ENCODE assay signal across 18 cellular contexts in genomic region chr10:6064119-6064518, GRCh38. TPM values are rescaled to one million over a fixed set of nuclear protein-coding genes. Genes with fewer than 3 reads are reported as not detected.
DNase-seq lines count a peak whose midpoint lies in the region; ATAC-seq and TF ChIP-seq lines count a peak whose summit lies in the region.
"Had no signal": no experiment of that assay in that cellular context is flagged by ENCODE, and none has a peak within 500 bp of the region (broad histone marks: within the 10 kb centered on the region; RNA-seq: fewer than 3 reads in every experiment).

No MANE protein-coding gene starts in this region.

- H3K4me1 Mint-ChIP-seq in activated T-cell treated with anti-CD3 and anti-CD28 coated beads, Interleukin-2, amount 50 U/mL, for 4 hours (ENCODE audit: low read depth), result peaks cover 53% of the 10 kb centered on the region
- H3K4me1 Mint-ChIP-seq in CD4-positive, alpha-beta T cell (ENCODE audit: low read depth), result peaks cover 76% of the 10 kb centered on the region
- H3K4me1 Mint-ChIP-seq in T-helper 17 cell, result peaks cover 57% of the 10 kb centered on the region

- no peaks in the 10 kb centered on the region for H3K27me3 ChIP-seq in CD4-positive, alpha-beta T cell (ENCODE audit: control insufficient read depth, insufficient read depth, low read length)

- peak; percentile 18 for DNase-seq in activated T-cell treated with anti-CD3 and anti-CD28 coated beads, Interleukin-2, amount 50 U/mL, for 48 hours
- no peak for DNase-seq in activated T-cell treated with anti-CD3 and anti-CD28 coated beads, Interleukin-2, amount 50 U/mL, for 4 hours
- DNase-seq in CD4-positive, alpha-beta T cell, result no peak
- DNase-seq in T-helper 17 cell, result no peak
- peak; percentile 16 for DNase-seq in islet precursor cell
- no peak for DNase-seq in NCI-H2081 treated with DMSO at 0.1 percent for 48 hours (lab: John Stamatoyannopoulos, UW)
- no peak for DNase-seq in A172 (ENCODE audit: low spot score)
- DNase-seq: BE2C, H7, MG63, NCI-H1092, NCI-H146, NCI-H510A treated with DMSO at 0.1 percent for 48 hours had no signal

- peaks cover 15% of the 10 kb centered on the region for H3K36me3 Mint-ChIP-seq in activated T-cell treated with anti-CD3 and anti-CD28 coated beads, Interleukin-2, amount 50 U/mL, for 4 hours (ENCODE audit: insufficient read depth)
- H3K36me3 Mint-ChIP-seq in CD4-positive, alpha-beta T cell (ENCODE audit: low read depth), result no peaks in the 10 kb centered on the region
- no peaks in the 10 kb centered on the region for H3K36me3 Mint-ChIP-seq in T-helper 17 cell (ENCODE audit: low read depth)
- H3K36me3 Mint-ChIP-seq: CD8-positive, alpha-beta T cell had no signal

- intact Hi-C loops in CD4-positive, alpha-beta T cell (cut with DNase I, micrococcal nuclease), result loop anchor here in 1 of 2 experiments (2.0 kb wide), 1 partner anchor 17 kb away; no protein-coding TSS in a partner anchor

- H3K4me3 Mint-ChIP-seq in activated T-cell treated with anti-CD3 and anti-CD28 coated beads, Interleukin-2, amount 50 U/mL, for 4 hours, result no peak overlapping the region
- H3K4me3 Mint-ChIP-seq in CD4-positive, alpha-beta T cell, result peak overlapping the region; percentile 13
- H3K4me3 Mint-ChIP-seq in T-helper 17 cell, result no peak overlapping the region
- H3K4me3 Mint-ChIP-seq: CD8-positive, alpha-beta T cell had no signal

- ATAC-seq in activated T-cell treated with anti-CD3 and anti-CD28 coated beads, Interleukin-2, amount 50 U/mL, for 4 hours, result no peak
- ATAC-seq in CD4-positive, alpha-beta T cell (ENCODE audit: poor library complexity), result no peak
- ATAC-seq in T-helper 17 cell (no peak), HG03521 (IDR thresholded peaks at IDR 0.05; ENCODE audit: unreplicated experiment) (no peak)
- ATAC-seq: CD8-positive, alpha-beta T cell; Panc1; Right ventricle myocardium inferior had no signal

- no peak for TF ChIP-seq CTCF in CD4-positive, alpha-beta T cell (IDR thresholded peaks at IDR 0.05)

- CTCF ChIA-PET in CD4-positive, alpha-beta T cell (lab: Charles Lee), result interaction anchor here (3.7 to 3.8 kb wide), 2 partner anchors 12 to 22 kb away, joined by 22 to 24 read pairs; no protein-coding TSS in a partner anchor

- no peaks in the 10 kb centered on the region for H3K9me3 ChIP-seq in CD4-positive, alpha-beta T cell (ENCODE audit: control insufficient read depth, low read length)
- peaks cover 9% of the 10 kb centered on the region for H3K9me3 ChIP-seq in T-helper 17 cell (ENCODE audit: control insufficient read depth, low read length, poor library complexity, severe bottlenecking)
- H3K9me3 ChIP-seq: BE2C, MG63 had no signal

- H3K27ac ChIP-seq in CD4-positive, alpha-beta T cell (ENCODE audit: low read depth, low read length), result no peak overlapping the region

- H3K27ac Mint-ChIP-seq in CD4-positive, alpha-beta T cell, result no peak overlapping the region
- H3K27ac Mint-ChIP-seq in T-helper 17 cell, result peak overlapping the region; percentile 96
- H3K27ac Mint-ChIP-seq: CD8-positive, alpha-beta T cell had no signal

- POLR2A ChIA-PET in CD4-positive, alpha-beta T cell (lab: Charles Lee), result interaction anchor here (1.8 to 3.7 kb wide), 2 partner anchors 12 to 20 kb away, joined by 5 to 26 read pairs; no protein-coding TSS in a partner anchor

- H3K27me3 Mint-ChIP-seq in activated T-cell treated with anti-CD3 and anti-CD28 coated beads, Interleukin-2, amount 50 U/mL, for 4 hours (ENCODE audit: low read depth), result no peaks in the 10 kb centered on the region
- H3K27me3 Mint-ChIP-seq in CD4-positive, alpha-beta T cell, result no peaks in the 10 kb centered on the region
- H3K27me3 Mint-ChIP-seq in T-helper 17 cell, result no peaks in the 10 kb centered on the region

- H3K9me3 Mint-ChIP-seq in activated T-cell treated with anti-CD3 and anti-CD28 coated beads, Interleukin-2, amount 50 U/mL, for 4 hours, result no peaks in the 10 kb centered on the region
- no peaks in the 10 kb centered on the region for H3K9me3 Mint-ChIP-seq in CD4-positive, alpha-beta T cell
- H3K9me3 Mint-ChIP-seq: CD8-positive, alpha-beta T cell had no signal

RNA-seq across cellular contexts. Expression of gene IL2RA, which starts 2.0 kb away (rescaled TPM):
- total RNA-seq in activated T-cell treated with anti-CD3 and anti-CD28 coated beads, Interleukin-2, amount 50 U/mL, for 4 hours, result 100 to 1,000 TPM; 639 to 698 (median 653) TPM
- 1 to 10 TPM; 4.9 to 5.4 TPM for total RNA-seq in CD4-positive, alpha-beta T cell
- 10 to 100 TPM; 51.7 to 59.2 TPM for total RNA-seq in T-helper 17 cell
- total RNA-seq in A172 (2014; rRNA removed; shearing (Covaris generic)), result not detected in 2 replicates
- total RNA-seq: H7, HT-29 had no signal

RNA-seq across cellular contexts. Expression of gene RBM17, which starts 24.7 kb away (rescaled TPM):
- 100 to 1,000 TPM; 231 to 261 (median 237) TPM for total RNA-seq in activated T-cell treated with anti-CD3 and anti-CD28 coated beads, Interleukin-2, amount 50 U/mL, for 4 hours
- 100 to 1,000 TPM; 143 to 150 TPM for total RNA-seq in CD4-positive, alpha-beta T cell
- total RNA-seq in T-helper 17 cell, result 100 to 1,000 TPM; 133 to 146 TPM
- 56.5 and 70.3 TPM in 2 replicates for total RNA-seq in A172 (2014; rRNA removed; shearing (Covaris generic))

Comparison
In these comparisons a context has a peak if more than half of its experiments do, and no peak if none do; other contexts are left out.
1. DNase-seq: peak in activated T-cell treated with anti-CD3 and anti-CD28 coated beads, Interleukin-2, amount 50 U/mL, for 48 hours (2 of 2) and islet precursor cell (single experiment); none in activated T-cell treated with anti-CD3 and anti-CD28 coated beads, Interleukin-2, amount 50 U/mL, for 4 hours (single experiment), CD4-positive, alpha-beta T cell (0 of 10), T-helper 17 cell (0 of 3), NCI-H2081 treated with DMSO at 0.1 percent for 48 hours (single experiment) and A172 (single experiment).
2. RNA of gene IL2RA, which starts 2.0 kb away (total RNA-seq): 639 to 698 TPM in activated T-cell treated with anti-CD3 and anti-CD28 coated beads, Interleukin-2, amount 50 U/mL, for 4 hours; 51.7 to 59.2 TPM in T-helper 17 cell, 4.9 to 5.4 TPM in CD4-positive, alpha-beta T cell and not detected in A172; every median in the first group is over 10 times any median in the second.